In genomic region chr2:119177838-119178190, GRCh38 we compare ENCODE assay signal across 32 cellular contexts. TPM values are rescaled to one million over a fixed set of nuclear protein-coding genes. Genes with fewer than 3 reads are reported as not detected.
"Had no signal": no experiment of that assay in that cellular context is flagged by ENCODE, and none has a peak within 500 bp of the region (broad histone marks: within the 10 kb centered on the region; RNA-seq: fewer than 3 reads in every experiment).

No MANE protein-coding gene starts in this region.

- DNase-seq: colonic mucosa; cortex of kidney; effector CD8-positive, alpha-beta T cell; effector memory CD8-positive, alpha-beta T cell; endodermal cell; erythroblast; esophagus squamous epithelium; foreskin fibroblast; foreskin melanocyte; gastrocnemius medialis; glutamatergic neuron; head of caudate nucleus; heart right ventricle; hippocampal formation; left cardiac atrium; left lung; left ventricle myocardium superior; lower lobe of right lung; mesendoderm; midbrain had no signal

- H3K9me3 ChIP-seq: colonic mucosa, esophagus squamous epithelium, gastrocnemius medialis, heart right ventricle, left lung, lower lobe of right lung had no signal

- H3K27me3 ChIP-seq: colonic mucosa, esophagus squamous epithelium, gastrocnemius medialis, left lung had no signal

- H3K4me1 ChIP-seq: colonic mucosa, esophagus squamous epithelium, gastrocnemius medialis, heart right ventricle, left lung, lower lobe of right lung had no signal

- H3K36me3 ChIP-seq: colonic mucosa, esophagus squamous epithelium, gastrocnemius medialis, heart right ventricle, left lung, lower lobe of right lung had no signal

- H3K27ac ChIP-seq: colonic mucosa, epithelial cell of prostate, esophagus squamous epithelium, gastrocnemius medialis, heart right ventricle, left lung, lower lobe of right lung had no signal

- FAIRE-seq: endometrium, islet of Langerhans, keratinocyte had no signal

- H3K4me3 ChIP-seq: colonic mucosa, esophagus squamous epithelium, gastrocnemius medialis, heart right ventricle, left lung, lower lobe of right lung had no signal

RNA-seq across cellular contexts. Expression of gene C1QL2, which starts 19.3 kb away (rescaled TPM):
- total RNA-seq: chondrocyte, colonic mucosa, dermis microvascular lymphatic vessel endothelial cell, endodermal cell, esophagus mucosa, esophagus squamous epithelium, gastrocnemius medialis, glomerular endothelial cell, heart right ventricle, kidney epithelial cell, left cardiac atrium, left lung, left ventricle myocardium superior, lower lobe of right lung, lung microvascular endothelial cell, mononuclear cell, mucosa of gallbladder had no signal
- polyA plus RNA-seq: keratinocyte had no signal
